9 cellular contexts compared by ENCODE assay signal in the genomic region with DNA sequence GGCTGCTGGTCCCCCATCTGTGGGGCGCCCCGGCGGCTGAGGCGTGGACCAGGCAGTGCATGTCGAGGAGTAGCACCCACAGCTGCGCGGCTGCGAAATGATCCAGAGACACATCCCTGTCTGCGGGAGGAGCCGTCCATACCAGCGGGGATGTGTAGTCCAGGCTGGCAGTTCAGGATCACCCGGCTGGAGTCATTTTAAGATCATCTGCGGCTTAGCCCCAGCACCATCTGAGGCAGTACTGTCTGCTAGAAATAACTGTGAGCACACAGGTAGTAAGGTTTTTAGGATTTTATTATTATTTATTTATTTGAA.
DNase-seq lines count a peak whose midpoint lies in the region; TF ChIP-seq lines count a peak whose summit lies in the region.
"Had no signal": no experiment of that assay in that cellular context is flagged by ENCODE, and none has a peak within 500 bp of the region (broad histone marks: within the 10 kb centered on the region; RNA-seq: fewer than 3 reads in every experiment).

No MANE protein-coding gene starts in this region.

- peaks cover 78% of the 10 kb centered on the region for H3K79me2 ChIP-seq in OCI-LY3 (ENCODE audit: low read length)

- H3K27ac ChIP-seq in OCI-LY3 (ENCODE audit: low read length): no peak overlapping the region
- peak overlapping the region; percentile 89 for H3K27ac ChIP-seq in duodenal mucosa (ENCODE audit: low read depth, low read length)
- H3K27ac ChIP-seq in rectal smooth muscle tissue (ENCODE audit: low read depth, low read length): no peak overlapping the region

- peaks cover 35% of the 10 kb centered on the region for H3K4me1 ChIP-seq in OCI-LY3 (ENCODE audit: low read length)
- H3K4me1 ChIP-seq in duodenal mucosa (ENCODE audit: control insufficient read depth in 1 of 2, insufficient read depth in 2 of 2, low read length in 2 of 2): peaks cover 23 to 42% of the 10 kb centered on the region in 2 donors
- H3K4me1 ChIP-seq in rectal smooth muscle tissue (ENCODE audit: control insufficient read depth, insufficient read depth, low read length): no peaks in the 10 kb centered on the region

- H3K9me3 ChIP-seq in OCI-LY3 (ENCODE audit: insufficient read depth, low read length) (no peaks in the 10 kb centered on the region), duodenal mucosa (ENCODE audit: control insufficient read depth in 1 of 2, low read length in 2 of 2) (no peaks in the 10 kb centered on the region)

- H3K4me3 ChIP-seq in OCI-LY3 (ENCODE audit: low read length): peak overlapping the region; percentile 68
- H3K4me3 ChIP-seq in duodenal mucosa (ENCODE audit: low read depth in 1 of 2, low read length in 2 of 2): peak overlapping the region; percentile 70 to 74
- H3K4me3 ChIP-seq in rectal smooth muscle tissue (ENCODE audit: low read length): peak overlapping the region; percentile 25

- H3K36me3 ChIP-seq in OCI-LY3 (replicated peaks; ENCODE audit: low read depth, low read length) (peaks cover 36% of the 10 kb centered on the region), duodenal mucosa (ENCODE audit: control insufficient read depth in 1 of 2, insufficient read depth in 2 of 2, low read length in 2 of 2) (peaks cover 0 to 7% of the 10 kb centered on the region in 2 donors), rectal smooth muscle tissue (ENCODE audit: control insufficient read depth, insufficient read depth, low read length) (peaks cover under 1% of the 10 kb centered on the region)

- peak overlapping the region; percentile 72 for H3K4me2 ChIP-seq in OCI-LY3 (ENCODE audit: low read length)

- no peak overlapping the region for H2AFZ ChIP-seq in OCI-LY3 (ENCODE audit: low read depth, low read length)

- no peak for TF ChIP-seq CTCF in OCI-LY3 (IDR thresholded peaks at IDR 0.05; ENCODE audit: low read depth, low read length)

- H3K9ac ChIP-seq in OCI-LY3 (ENCODE audit: low read length) (peak overlapping the region; percentile 46; the same call in 1 of the 2 replicates), duodenal mucosa (ENCODE audit: low read depth in 1 of 2, low read length in 2 of 2) (peak overlapping the region; percentile 74 to 79), rectal smooth muscle tissue (ENCODE audit: low read length) (peak overlapping the region; percentile 49)

- H4K20me1 ChIP-seq in OCI-LY3 (ENCODE audit: insufficient read depth, low read length): peaks cover 47% of the 10 kb centered on the region

- no peak for DNase-seq in stimulated activated CD4-positive, alpha-beta T cell treated with anti-CD3 and anti-CD28 coated beads, Interleukin-4, amount 100 ng/mL, for 4 hours
- no peak for DNase-seq in AG20443 (ENCODE audit: low spot score)
- no peak for DNase-seq in superior temporal gyrus (ENCODE audit: extremely low spot score)
- DNase-seq: activated naive CD4-positive, alpha-beta T cell treated with anti-CD3 and anti-CD28 coated beads for 36 hours; Kasumi-1; NCI-H187 treated with DMSO at 0.1 percent for 48 hours had no signal

- H3K27me3 ChIP-seq in OCI-LY3 (ENCODE audit: low read depth, low read length): no peaks in the 10 kb centered on the region
- no peaks in the 10 kb centered on the region for H3K27me3 ChIP-seq in duodenal mucosa (ENCODE audit: control insufficient read depth in 1 of 2, insufficient read depth in 2 of 2, low read length in 2 of 2)
- no peaks in the 10 kb centered on the region for H3K27me3 ChIP-seq in rectal smooth muscle tissue (ENCODE audit: control insufficient read depth, insufficient read depth, low read length)
